In genomic region chr4:116636917-116637316, GRCh38 we compare ENCODE assay signal across 15 cellular contexts.
A peak's percentile ranks its signal among the peaks of the same experiment; 100 is the strongest.
DNase-seq lines count a peak whose midpoint lies in the region; ATAC-seq, FAIRE-seq and TF ChIP-seq lines count a peak whose summit lies in the region.
"Had no signal": no experiment of that assay in that cellular context is flagged by ENCODE, and none has a peak within 500 bp of the region (broad histone marks: within the 10 kb centered on the region; RNA-seq: fewer than 3 reads in every experiment).

No MANE protein-coding gene starts in this region.

- no peak for TF ChIP-seq RAD21 in GM12878 (IDR thresholded peaks at IDR 0.05; ENCODE audit: insufficient read depth, low read depth, low read length)

- no peaks in the 10 kb centered on the region for H3K9me3 ChIP-seq in GM12878 (replicated peaks; ENCODE audit: control insufficient read depth, insufficient read depth, low read length)
- H3K9me3 ChIP-seq in tibial artery = no peaks in the 10 kb centered on the region
- no peaks in the 10 kb centered on the region for H3K9me3 ChIP-seq in spleen
- H3K9me3 ChIP-seq: heart left ventricle, right atrium auricular region had no signal

- H3K4me1 ChIP-seq in GM12878 (ENCODE audit: control insufficient read depth, insufficient read depth, low read length) = no peaks in the 10 kb centered on the region
- H3K4me1 ChIP-seq in tibial artery = peaks cover 0 to 5% (median 0%) of the 10 kb centered on the region in 4 donors
- no peaks in the 10 kb centered on the region for H3K4me1 ChIP-seq in spleen
- H3K4me1 ChIP-seq: heart left ventricle, right atrium auricular region had no signal

- no peaks in the 10 kb centered on the region for H3K27me3 ChIP-seq in GM12878 (replicated peaks in 1 of 2; ENCODE audit: control insufficient read depth in 2 of 2, insufficient read depth in 2 of 2, low read length in 1 of 2)
- H3K27me3 ChIP-seq in tibial artery = no peaks in the 10 kb centered on the region
- no peaks in the 10 kb centered on the region for H3K27me3 ChIP-seq in spleen (replicated peaks in 1 of 7)
- H3K27me3 ChIP-seq: dorsolateral prefrontal cortex, heart left ventricle, right atrium auricular region had no signal

- TF ChIP-seq POLR2A in GM12878 (IDR thresholded peaks at IDR 0.05; ENCODE audit: low read depth, low read length) = no peak
- no peak for TF ChIP-seq POLR2A in spleen (IDR thresholded peaks at IDR 0.05)

- TF ChIP-seq EP300 in GM12878 (IDR thresholded peaks at IDR 0.05; ENCODE audit: borderline replicate concordance in 1 of 2, control insufficient read depth in 1 of 2, low read depth in 2 of 2, low read length in 2 of 2) = peak in 1 of 2 experiments; percentile 51; a peak in 1 of 4 replicates

- H3K9ac ChIP-seq in GM12878 (ENCODE audit: control insufficient read depth, insufficient read depth, low read length) = no peak overlapping the region

- H3K4me3 ChIP-seq in GM12878 (no peak overlapping the region), tibial artery (no peak overlapping the region), spleen (no peak overlapping the region)
- H3K4me3 ChIP-seq: dorsolateral prefrontal cortex, heart left ventricle, right atrium auricular region had no signal

- SMC1A ChIA-PET in GM12878 (lab: Charles Lee; ENCODE audit: uncharacterized antibody, unreplicated experiment) = interaction anchor here (0.5 kb wide), 1 partner anchor 21 kb away, joined by 3 read pairs; no protein-coding TSS in a partner anchor

- no peaks in the 10 kb centered on the region for H3K79me2 ChIP-seq in GM12878 (ENCODE audit: control insufficient read depth, insufficient read depth, low read length)

- no TSS peak for BruUV-seq in GM12878 (replicated peaks; lab: Mats Ljungman, UMichigan)

- no peak overlapping the region for H2AFZ ChIP-seq in GM12878 (ENCODE audit: control insufficient read depth, low read depth, low read length)

- in situ Hi-C loops in GM12878 (cut with MboI) = no loop called here

- POLR2A ChIA-PET in GM12878 (lab: Charles Lee) = no interaction called here

- no peak overlapping the region for H3K4me2 ChIP-seq in GM12878 (ENCODE audit: control insufficient read depth, insufficient read depth)

- no peaks in the 10 kb centered on the region for H4K20me1 ChIP-seq in GM12878 (ENCODE audit: control insufficient read depth, insufficient read depth)

- H3K27ac ChIP-seq in GM12878 (ENCODE audit: control insufficient read depth, insufficient read depth) (no peak overlapping the region), tibial artery (no peak overlapping the region), spleen (no peak overlapping the region)
- H3K27ac ChIP-seq: dorsolateral prefrontal cortex, heart left ventricle, right atrium auricular region had no signal

- TF ChIP-seq CTCF in GM12878 (IDR thresholded peaks at IDR 0.05 in 2 of 3, conservative IDR thresholded peaks at IDR 0.05 in 1 of 3; ENCODE audit: control insufficient read depth in 2 of 3, extremely low read depth in 1 of 3, insufficient read depth in 1 of 3, low read depth in 3 of 3, low read length in 3 of 3) (no peak), tibial artery (IDR thresholded peaks at IDR 0.05) (no peak), spleen (IDR thresholded peaks at IDR 0.05 in 8 of 11, conservative IDR thresholded peaks at IDR 0.05 in 3 of 11) (no peak)

- WGBS in GM12878 (ENCODE audit: insufficient coverage, insufficient replicate concordance, low lambda C conversion rate, missing lambda C conversion rate) = 0% methylated on average over 1 of the region's 1 CpG
- 0 to 19% (median 11%) methylated on average over 1 of the region's 1 CpG for WGBS in spleen, 5 donors

- DNase-seq in GM19238 (ENCODE audit: insufficient read length, low spot score) (peak; percentile 1), GM12878 (ENCODE audit: low read depth, low spot score) (peak; percentile 7), HUDEP-2 (lab: John Stamatoyannopoulos, UW; ENCODE audit: unreplicated experiment in 76 of 76) (no peak), tibial artery (no peak), spleen (no peak)
- DNase-seq: activated CD4-positive, alpha-beta T cell treated with anti-CD3 and anti-CD28 coated beads for 48 hours; DND-41; dorsolateral prefrontal cortex; H7; heart left ventricle; mesendoderm had no signal

- FAIRE-seq in GM12878 (lab: Jason Lieb, UNC) = no peak
- FAIRE-seq: RCC 7860 had no signal

- ATAC-seq in HG02623 (IDR thresholded peaks at IDR 0.05; ENCODE audit: unreplicated experiment) (peak; percentile 99), HG03439 (IDR thresholded peaks at IDR 0.05; ENCODE audit: unreplicated experiment) (peak; percentile 93), GM12878 (peak; percentile 98)
- ATAC-seq: heart left ventricle had no signal

- H3K36me3 ChIP-seq in GM12878 (ENCODE audit: control insufficient read depth in 2 of 2, insufficient read depth in 2 of 2, low read length in 1 of 2) (no peaks in the 10 kb centered on the region), tibial artery (no peaks in the 10 kb centered on the region), spleen (no peaks in the 10 kb centered on the region)
- H3K36me3 ChIP-seq: heart left ventricle, right atrium auricular region had no signal

- CTCF ChIA-PET in GM12878 (lab: Yijun Ruan, JAX) = interaction anchor here (1.0 to 1.6 kb wide), 2 partner anchors 10 to 21 kb away, joined by 4 to 5 read pairs; no protein-coding TSS in a partner anchor

- intact Hi-C loops in GM12878 (cut with micrococcal nuclease; ENCODE audit: unreplicated experiment) (no loop called here), tibial artery (cut with DNase I; ENCODE audit: low total_unique reads) (no loop called here), spleen (cut with DNase I; ENCODE audit: low total_unique reads) (no loop called here)

- RAD21 ChIA-PET in GM12878 (lab: Charles Lee; ENCODE audit: unreplicated experiment) = no interaction called here

TF ChIP-seq in GM12878, 131 proteins besides CTCF, POLR2A, EP300 and RAD21 (continues in another document):
- TF ChIP-seq CEBPZ (IDR thresholded peaks at IDR 0.05; ENCODE audit: low read depth, low read length) (no peak), YBX1 (IDR thresholded peaks at IDR 0.05) (no peak), BACH1 (IDR thresholded peaks at IDR 0.05; ENCODE audit: borderline replicate concordance) (no peak), SMAD5 (IDR thresholded peaks at IDR 0.05; ENCODE audit: low read depth) (no peak), ZNF622 (IDR thresholded peaks at IDR 0.05) (no peak), HDGF (IDR thresholded peaks at IDR 0.05) (no peak), RCOR1 (conservative IDR thresholded peaks at IDR 0.05; ENCODE audit: low read depth, low read length) (no peak), CBX5 (IDR thresholded peaks at IDR 0.05; ENCODE audit: low read depth) (no peak), EED (IDR thresholded peaks at IDR 0.05; ENCODE audit: low read depth) (no peak), FOXK2 (IDR thresholded peaks at IDR 0.05) (no peak), SPI1 (IDR thresholded peaks at IDR 0.05; ENCODE audit: borderline replicate concordance, insufficient read depth, low read depth, low read length) (peak; percentile 96), ZZZ3 (IDR thresholded peaks at IDR 0.05; ENCODE audit: control insufficient read depth, insufficient read length, low read depth) (no peak), MEF2A (IDR thresholded peaks at IDR 0.05; ENCODE audit: insufficient read depth, low read depth, low read length) (no peak), ETV6 (conservative IDR thresholded peaks at IDR 0.05 in 1 of 2, IDR thresholded peaks at IDR 0.05 in 1 of 2; ENCODE audit: borderline replicate concordance in 1 of 2, low read depth in 1 of 2) (no peak), JUNB (IDR thresholded peaks at IDR 0.05) (no peak), BRCA1 (IDR thresholded peaks at IDR 0.05; ENCODE audit: low read depth, low read length) (no peak), E4F1 (IDR thresholded peaks at IDR 0.05; ENCODE audit: borderline replicate concordance, partially characterized antibody) (no peak)

Comparison
In these comparisons a context has a peak if more than half of its experiments do, and no peak if none do; other contexts are left out.
1. DNase-seq: peak in GM19238 (single experiment) and GM12878 (single experiment); none in HUDEP-2 (0 of 76), tibial artery (0 of 2) and spleen (single experiment).
2. Peak in every context shown above with its lines, with median percentiles within 50 percentile points of each other: ATAC-seq.